24 cellular contexts compared by ENCODE assay signal in genomic region chr7:2667843-2668242, GRCh38. TPM values are rescaled to one million over a fixed set of nuclear protein-coding genes. Genes with fewer than 3 reads are reported as not detected.
"Had no signal": no experiment of that assay in that cellular context is flagged by ENCODE, and none has a peak within 500 bp of the region (broad histone marks: within the 10 kb centered on the region; RNA-seq: fewer than 3 reads in every experiment).

No MANE protein-coding gene starts in this region.

- H3K27ac Mint-ChIP-seq: activated CD4-positive, alpha-beta memory T cell treated with anti-CD3 and anti-CD28 coated beads for 36 hours; activated CD4-positive, alpha-beta T cell treated with anti-CD3 and anti-CD28 coated beads, Interleukin-2, amount 10 ng/mL, durations not matched to agents 7 days and 5 days; activated naive CD4-positive, alpha-beta T cell treated with anti-CD3 and anti-CD28 coated beads for 36 hours; T-helper 17 cell had no signal

- H3K36me3 ChIP-seq: brain microvascular endothelial cell had no signal

- H3K9me3 Mint-ChIP-seq: activated CD4-positive, alpha-beta memory T cell treated with anti-CD3 and anti-CD28 coated beads for 36 hours; activated CD4-positive, alpha-beta T cell treated with anti-CD3 and anti-CD28 coated beads, Interleukin-2, amount 10 ng/mL, durations not matched to agents 7 days and 5 days; activated naive CD4-positive, alpha-beta T cell treated with anti-CD3 and anti-CD28 coated beads for 36 hours; activated T-cell treated with anti-CD3 and anti-CD28 coated beads, Interleukin-2, amount 50 U/mL, for 4 hours had no signal

- DNase-seq: activated CD4-positive, alpha-beta memory T cell treated with anti-CD3 and anti-CD28 coated beads for 36 hours; activated CD4-positive, alpha-beta T cell treated with anti-CD3 and anti-CD28 coated beads, Interleukin-2, amount 10 ng/mL, durations not matched to agents 7 days and 5 days; activated CD4-positive, CD25-positive, alpha-beta regulatory T cell; activated CD8-positive, alpha-beta memory T cell treated with anti-CD3 and anti-CD28 coated beads for 24 hours; activated gamma-delta T cell; activated naive CD4-positive, alpha-beta T cell treated with anti-CD3 and anti-CD28 coated beads for 36 hours; activated T-cell treated with anti-CD3 and anti-CD28 coated beads, Interleukin-2, amount 50 U/mL, for 4 hours; amygdala; brain microvascular endothelial cell; KG1; NCI-H1048; NCI-H146; NCI-H187 treated with DMSO at 0.1 percent for 48 hours; NCI-H2081 treated with DMSO at 0.1 percent for 48 hours; NCI-H2227 treated with DMSO at 0.1 percent for 48 hours; NCI-H446 treated with DMSO at 0.1 percent for 48 hours; NCI-H524 treated with DMSO at 0.1 percent for 48 hours; NCI-H748 treated with DMSO at 0.1 percent for 48 hours; SIG-M5; T-helper 17 cell; T-helper 9 cell had no signal

- ATAC-seq: activated T-cell treated with anti-CD3 and anti-CD28 coated beads, Interleukin-2, amount 50 U/mL, for 4 hours; T-helper 17 cell had no signal

- H3K27ac ChIP-seq: brain microvascular endothelial cell, VCaP had no signal

- H3K4me3 Mint-ChIP-seq: activated CD4-positive, alpha-beta memory T cell treated with anti-CD3 and anti-CD28 coated beads for 36 hours; activated CD4-positive, alpha-beta T cell treated with anti-CD3 and anti-CD28 coated beads, Interleukin-2, amount 10 ng/mL, durations not matched to agents 7 days and 5 days; activated naive CD4-positive, alpha-beta T cell treated with anti-CD3 and anti-CD28 coated beads for 36 hours; activated naive CD8-positive, alpha-beta T cell; activated T-cell treated with anti-CD3 and anti-CD28 coated beads, Interleukin-2, amount 50 U/mL, for 4 hours; T-helper 17 cell had no signal

- H3K36me3 Mint-ChIP-seq: activated CD4-positive, alpha-beta memory T cell treated with anti-CD3 and anti-CD28 coated beads for 36 hours; activated naive CD8-positive, alpha-beta T cell had no signal

- H3K27me3 ChIP-seq: brain microvascular endothelial cell had no signal

RNA-seq across cellular contexts. Expression of gene AMZ1, which starts 20.2 kb away (rescaled TPM):
- total RNA-seq: LHCN-M2 had no signal
